ENCODE assay signal across 22 cellular contexts in the genomic region with DNA sequence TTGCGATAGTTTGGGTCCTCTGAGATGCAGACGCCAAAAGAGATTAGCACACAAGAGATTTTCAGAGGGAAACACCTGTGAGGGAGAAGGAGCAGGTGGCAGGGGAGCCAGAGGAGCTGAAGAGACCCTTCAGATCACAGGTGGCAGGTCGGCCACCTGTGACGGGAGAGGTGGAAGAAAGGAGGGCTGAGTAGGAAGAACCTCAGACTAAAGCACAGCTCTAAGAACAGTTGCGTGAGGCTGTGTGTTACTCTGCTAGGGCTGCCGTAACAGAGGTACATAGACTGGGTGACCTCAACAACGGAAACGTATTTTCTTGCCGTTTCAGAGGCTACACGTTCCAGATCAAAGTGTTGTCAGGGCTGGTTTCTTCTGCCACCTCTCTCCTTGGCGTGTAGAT.
"Had no signal": no experiment of that assay in that cellular context is flagged by ENCODE, and none has a peak within 500 bp of the region (broad histone marks: within the 10 kb centered on the region; RNA-seq: fewer than 3 reads in every experiment).

No MANE protein-coding gene starts in this region.

- H3K9ac ChIP-seq: neural progenitor cell had no signal

- DNase-seq: effector CD4-positive, alpha-beta T cell; endodermal cell; erythroblast; foreskin melanocyte; head of caudate nucleus; left colon; left ventricle myocardium superior; mesenchymal stem cell; midbrain; occipital lobe; pancreas; right cardiac atrium; small intestine; stimulated activated CD4-positive, alpha-beta T cell treated with anti-CD3 and anti-CD28 coated beads, Interleukin-12 subunit alpha, Interleukin-12 subunit beta, amount 100 ng/mL, for 4 hours; stimulated activated naive CD4-positive, alpha-beta T cell; stomach; substantia nigra; trophoblast cell had no signal

- H3K36me3 ChIP-seq: neural progenitor cell, pancreas, stomach had no signal

- H3K4me2 ChIP-seq: hepatocyte, neural progenitor cell had no signal

- H3K4me1 ChIP-seq: neural progenitor cell had no signal

- H3K9me3 ChIP-seq: pancreas, stomach had no signal

- H3K4me3 ChIP-seq: hepatocyte, lung, neural progenitor cell, pancreas, stomach had no signal

- ATAC-seq: left colon; left ventricle myocardium superior; natural killer cell treated with Interleukin-12 subunit alpha and Interleukin-12 subunit beta and Interleukin-15 and Interleukin-18, amount 100 ng/mL, for 72 hours; pancreas; right cardiac atrium had no signal

- H3K27ac ChIP-seq: hepatocyte, neural progenitor cell, pancreas, stomach had no signal

- H3K27me3 ChIP-seq: hepatocyte, neural progenitor cell, pancreas, stomach had no signal
